Comparison of ENCODE assay signal across 9 cellular contexts in the genomic region with DNA sequence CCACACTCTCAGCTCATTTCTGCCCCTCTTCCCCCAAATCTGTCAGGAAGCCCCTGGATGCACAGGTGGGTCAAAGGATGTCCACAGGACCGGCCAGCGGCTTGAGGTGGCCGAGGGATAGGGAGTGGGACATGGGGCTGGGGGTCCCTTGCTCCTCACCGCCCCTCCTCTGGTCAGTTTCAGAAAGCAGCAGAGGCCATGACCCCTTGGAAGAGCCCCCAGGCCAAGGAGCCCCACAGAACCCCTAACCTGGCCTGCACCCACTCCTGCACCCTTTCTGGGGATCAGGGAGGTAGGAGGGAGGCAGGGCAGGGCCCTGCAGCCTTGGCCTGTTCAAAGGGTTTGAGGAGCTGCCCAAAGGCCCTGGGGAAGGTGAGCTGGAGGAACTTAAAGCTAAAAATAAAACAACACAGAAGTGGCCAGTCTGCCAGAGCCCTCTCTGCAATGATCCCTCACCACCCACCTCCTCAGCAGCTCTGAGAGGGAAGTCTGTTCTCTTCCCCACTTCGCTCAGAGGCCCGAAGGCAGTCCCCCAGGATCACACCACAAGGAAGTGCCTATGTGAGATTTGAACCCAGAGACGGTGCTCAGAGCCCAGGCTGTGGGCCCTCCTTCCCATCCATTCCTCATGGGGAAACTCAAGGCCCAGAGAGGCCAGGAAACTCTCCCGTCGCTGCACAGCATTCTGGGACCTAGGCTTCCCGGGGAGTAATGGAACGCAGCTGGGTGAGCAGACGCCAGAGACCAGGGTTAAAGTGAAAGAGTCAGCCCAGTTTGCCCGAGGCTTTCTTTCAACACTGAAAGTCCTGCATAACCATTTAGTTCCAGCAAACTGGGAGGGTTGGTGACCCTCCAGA. TPM values are rescaled to one million over a fixed set of nuclear protein-coding genes. Genes with fewer than 3 reads are reported as not detected.
DNase-seq lines count a peak whose midpoint lies in the region; ATAC-seq and TF ChIP-seq lines count a peak whose summit lies in the region.
"Had no signal": no experiment of that assay in that cellular context is flagged by ENCODE, and none has a peak within 500 bp of the region (broad histone marks: within the 10 kb centered on the region; RNA-seq: fewer than 3 reads in every experiment).

No MANE protein-coding gene starts in this region.

- peaks cover 25% of the 10 kb centered on the region for H3K4me1 Mint-ChIP-seq in HFFc6 (ENCODE audit: low read depth)
- H3K4me1 Mint-ChIP-seq in activated naive CD8-positive, alpha-beta T cell treated with anti-CD3 and anti-CD28 coated beads for 36 hours, result peaks cover 29% of the 10 kb centered on the region
- H3K4me1 Mint-ChIP-seq in stimulated activated memory B cell treated with anti-CD40 and anti-IgM and Interleukin-4, amounts not matched to agents 10 μg/mL and 1 μg/mL and 100 μg/mL, for 72 hours, result peaks cover 21% of the 10 kb centered on the region

- H3K4me3 ChIP-seq in right atrium auricular region, result peak overlapping the region; percentile 63 to 66

- no peaks in the 10 kb centered on the region for H3K27me3 Mint-ChIP-seq in HFFc6 (ENCODE audit: insufficient read depth)
- H3K27me3 Mint-ChIP-seq in activated naive CD8-positive, alpha-beta T cell treated with anti-CD3 and anti-CD28 coated beads for 36 hours, result no peaks in the 10 kb centered on the region
- H3K27me3 Mint-ChIP-seq in stimulated activated memory B cell treated with anti-CD40 and anti-IgM and Interleukin-4, amounts not matched to agents 10 μg/mL and 1 μg/mL and 100 μg/mL, for 72 hours, result no peaks in the 10 kb centered on the region

- H3K4me3 Mint-ChIP-seq in HFFc6, result peak overlapping the region; percentile 94
- peak overlapping the region; percentile 85 for H3K4me3 Mint-ChIP-seq in activated naive CD8-positive, alpha-beta T cell treated with anti-CD3 and anti-CD28 coated beads for 36 hours
- peak overlapping the region; percentile 78 for H3K4me3 Mint-ChIP-seq in stimulated activated memory B cell treated with anti-CD40 and anti-IgM and Interleukin-4, amounts not matched to agents 10 μg/mL and 1 μg/mL and 100 μg/mL, for 72 hours

- TF ChIP-seq CTCF in HFFc6 (IDR thresholded peaks at IDR 0.05) (no peak), right atrium auricular region (IDR thresholded peaks at IDR 0.05) (no peak), foreskin keratinocyte (conservative IDR thresholded peaks at IDR 0.05) (no peak)

- H3K9me3 ChIP-seq in right atrium auricular region, result peaks cover 0 to 11% of the 10 kb centered on the region in 2 donors

- peaks cover 33% of the 10 kb centered on the region for H3K36me3 ChIP-seq in right atrium auricular region

- H3K4me1 ChIP-seq in right atrium auricular region (peaks cover 0 to 51% of the 10 kb centered on the region in 2 donors), foreskin keratinocyte (no peaks in the 10 kb centered on the region)

- peaks cover 31% of the 10 kb centered on the region for H3K36me3 Mint-ChIP-seq in HFFc6 (ENCODE audit: low read depth)
- H3K36me3 Mint-ChIP-seq in activated naive CD8-positive, alpha-beta T cell treated with anti-CD3 and anti-CD28 coated beads for 36 hours, result peaks cover 29% of the 10 kb centered on the region
- H3K36me3 Mint-ChIP-seq in stimulated activated memory B cell treated with anti-CD40 and anti-IgM and Interleukin-4, amounts not matched to agents 10 μg/mL and 1 μg/mL and 100 μg/mL, for 72 hours, result peaks cover 18% of the 10 kb centered on the region

- DNase-seq in HFFc6, result peak; percentile 29
- no peak for DNase-seq in activated naive CD8-positive, alpha-beta T cell treated with anti-CD3 and anti-CD28 coated beads for 36 hours
- no peak for DNase-seq in right atrium auricular region (ENCODE audit: low spot score)
- no peak for DNase-seq in foreskin keratinocyte
- DNase-seq in NCI-H524 treated with DMSO at 0.1 percent for 48 hours (lab: John Stamatoyannopoulos, UW), result no peak
- no peak for DNase-seq in globus pallidus (ENCODE audit: low spot score)
- DNase-seq: NCI-H2171 treated with DMSO at 0.1 percent for 48 hours had no signal

- peaks cover 19% of the 10 kb centered on the region for H3K9me3 Mint-ChIP-seq in HFFc6
- peaks cover 14% of the 10 kb centered on the region for H3K9me3 Mint-ChIP-seq in activated naive CD8-positive, alpha-beta T cell treated with anti-CD3 and anti-CD28 coated beads for 36 hours
- H3K9me3 Mint-ChIP-seq in stimulated activated memory B cell treated with anti-CD40 and anti-IgM and Interleukin-4, amounts not matched to agents 10 μg/mL and 1 μg/mL and 100 μg/mL, for 72 hours, result peaks cover 10% of the 10 kb centered on the region

- H3K27me3 ChIP-seq in right atrium auricular region (no peaks in the 10 kb centered on the region), foreskin keratinocyte (no peaks in the 10 kb centered on the region)

- ATAC-seq in stimulated activated memory B cell treated with anti-CD40 and anti-IgM and Interleukin-4, amounts not matched to agents 10 μg/mL and 1 μg/mL and 100 μg/mL, for 72 hours, result peak; percentile 21
- ATAC-seq in HG03175 (IDR thresholded peaks at IDR 0.05; ENCODE audit: unreplicated experiment) (no peak), foreskin keratinocyte (no peak)

- H3K27ac ChIP-seq in right atrium auricular region (peak overlapping the region; percentile 86 to 88), foreskin keratinocyte (no peak overlapping the region)

- peak overlapping the region; percentile 88 for H3K27ac Mint-ChIP-seq in HFFc6
- peak overlapping the region; percentile 84 for H3K27ac Mint-ChIP-seq in activated naive CD8-positive, alpha-beta T cell treated with anti-CD3 and anti-CD28 coated beads for 36 hours
- H3K27ac Mint-ChIP-seq in stimulated activated memory B cell treated with anti-CD40 and anti-IgM and Interleukin-4, amounts not matched to agents 10 μg/mL and 1 μg/mL and 100 μg/mL, for 72 hours, result peak overlapping the region; percentile 86

RNA-seq across cellular contexts. Expression of gene ENG, which starts 0.9 kb away (rescaled TPM):
- 100 to 1,000 TPM; 205 to 249 (median 227) TPM for total RNA-seq in HFFc6 (2021; fragmentation: NEBNext Ultra II Directional; extraction: Animal tissue kit (Norgen Biotek cat#: 25700))
- 10 to 100 TPM; 17.7 to 18.8 TPM for total RNA-seq in activated naive CD8-positive, alpha-beta T cell treated with anti-CD3 and anti-CD28 coated beads for 36 hours
- total RNA-seq in right atrium auricular region (100 to 1,000 TPM; 142 to 511 TPM), foreskin keratinocyte (3.1 TPM in 2 replicates)
- 4.9 and 5.4 TPM in 2 replicates for polyA plus RNA-seq in foreskin keratinocyte

RNA-seq across cellular contexts. Expression of gene AK1, which starts 23.9 kb away (rescaled TPM):
- 100 to 1,000 TPM; 109 to 130 (median 124) TPM for total RNA-seq in HFFc6 (2021; fragmentation: NEBNext Ultra II Directional; extraction: Animal tissue kit (Norgen Biotek cat#: 25700))
- total RNA-seq in activated naive CD8-positive, alpha-beta T cell treated with anti-CD3 and anti-CD28 coated beads for 36 hours, result 10 to 100 TPM in 1 of 2 experiments, 1 to 10 TPM in 1; 9.9 to 11.7 TPM
- total RNA-seq in right atrium auricular region (100 to 1,000 TPM; 263 to 398 TPM), foreskin keratinocyte (60.7 and 62.6 TPM in 2 replicates)
- 99.6 and 106 TPM in 2 replicates for polyA plus RNA-seq in foreskin keratinocyte

RNA-seq across cellular contexts. Expression of gene ST6GALNAC6, which starts 45.9 kb away (rescaled TPM):
- total RNA-seq in HFFc6 (2021; fragmentation: NEBNext Ultra II Directional; extraction: Animal tissue kit (Norgen Biotek cat#: 25700)), result 10 to 100 TPM; 29.3 to 40.6 (median 34.2) TPM
- total RNA-seq in activated naive CD8-positive, alpha-beta T cell treated with anti-CD3 and anti-CD28 coated beads for 36 hours, result 10 to 100 TPM; 44.5 to 45.1 TPM
- total RNA-seq in right atrium auricular region (100 to 1,000 TPM in 1 of 2 donors, 10 to 100 TPM in 1; 68.2 to 106 TPM), foreskin keratinocyte (23.2 and 27.1 TPM in 2 replicates)
- 24.3 and 27.7 TPM in 2 replicates for polyA plus RNA-seq in foreskin keratinocyte

RNA-seq across cellular contexts. Expression of gene FPGS, which starts 50.9 kb away (rescaled TPM):
- total RNA-seq in HFFc6 (2021; fragmentation: NEBNext Ultra II Directional; extraction: Animal tissue kit (Norgen Biotek cat#: 25700)), result 10 to 100 TPM; 51.9 to 69.2 (median 62.7) TPM
- total RNA-seq in activated naive CD8-positive, alpha-beta T cell treated with anti-CD3 and anti-CD28 coated beads for 36 hours, result 10 to 100 TPM; 86.3 to 88.0 TPM
- total RNA-seq in right atrium auricular region (10 to 100 TPM; 43.9 to 47.0 TPM), foreskin keratinocyte (72.6 and 77.1 TPM in 2 replicates)
- 82.3 and 83.5 TPM in 2 replicates for polyA plus RNA-seq in foreskin keratinocyte

Comparison
In these comparisons a context has a peak if more than half of its experiments do, and no peak if none do; other contexts are left out.
1. RNA of gene ENG, which starts 0.9 kb away (total RNA-seq): 142 to 511 TPM in right atrium auricular region and 205 to 249 TPM in HFFc6; 17.7 to 18.8 TPM in activated naive CD8-positive, alpha-beta T cell treated with anti-CD3 and anti-CD28 coated beads for 36 hours and 3.1 TPM in foreskin keratinocyte; every median in the first group is over 4 times any median in the second.
2. Peak in every context shown above with its lines, with median percentiles within 50 percentile points of each other: H3K27ac Mint-ChIP-seq and H3K4me3 Mint-ChIP-seq.